9 cellular contexts compared by ENCODE assay signal in the genomic region with DNA sequence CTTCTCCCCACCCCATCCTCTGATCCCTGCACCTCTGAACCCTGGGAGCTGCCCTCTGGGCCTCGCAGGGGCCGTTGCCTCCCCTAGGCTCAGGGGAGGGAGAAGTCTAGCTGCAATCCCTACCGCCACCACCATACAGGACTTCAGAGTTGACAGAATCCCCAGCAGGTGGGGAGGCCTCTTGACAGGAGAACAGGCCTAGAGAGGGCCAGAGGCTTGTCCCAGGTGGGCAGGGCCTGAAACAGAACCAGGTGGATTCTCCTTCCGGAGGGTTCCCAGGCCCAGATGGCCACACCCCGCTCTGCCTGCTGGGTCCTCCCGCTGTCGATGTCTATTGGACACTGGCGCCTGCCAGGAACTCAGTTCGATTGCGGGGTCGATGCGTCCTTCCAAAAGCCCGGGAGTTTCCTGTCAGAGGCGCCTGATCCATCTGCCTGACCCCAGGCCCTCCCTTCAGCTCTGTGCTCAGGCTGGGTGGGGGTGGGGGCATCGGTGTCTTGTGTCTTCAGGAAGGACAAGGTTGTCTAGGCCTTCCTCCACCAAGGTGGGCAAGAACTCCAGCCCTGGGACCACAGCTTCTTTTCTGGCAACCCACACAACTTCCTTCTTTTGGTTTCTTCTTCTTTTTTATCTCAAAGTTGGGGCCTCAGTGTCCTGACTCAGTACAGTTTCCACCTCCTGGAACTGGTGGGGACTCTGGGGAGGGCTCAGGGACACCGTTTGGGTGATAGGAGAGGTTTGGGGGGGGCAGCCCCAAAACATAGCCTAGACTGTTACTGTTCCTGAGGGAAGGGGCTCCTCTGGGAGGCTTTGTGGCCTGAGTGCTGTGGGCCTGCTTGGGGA. TPM values are rescaled to one million over a fixed set of nuclear protein-coding genes. Genes with fewer than 3 reads are reported as not detected.
DNase-seq lines count a peak whose midpoint lies in the region; ATAC-seq and TF ChIP-seq lines count a peak whose summit lies in the region.
"Had no signal": no experiment of that assay in that cellular context is flagged by ENCODE, and none has a peak within 500 bp of the region (broad histone marks: within the 10 kb centered on the region; RNA-seq: fewer than 3 reads in every experiment).

No MANE protein-coding gene starts in this region.

- H3K9ac ChIP-seq in mucosa of stomach (ENCODE audit: low read length): peak overlapping the region; percentile 63

- DNase-seq in NCI-H1417 (lab: John Stamatoyannopoulos, UW) (peak; percentile 36 to 90 (median 37)), NCI-H1417 treated with DMSO at 0.1 percent for 48 hours (lab: John Stamatoyannopoulos, UW) (no peak), activated B cell treated with CpG ODN at 0.5 μM for 24 hours (peak; percentile 33), hypothalamus (lab: John Stamatoyannopoulos, UW) (no peak), foreskin fibroblast (no peak)

- H3K27me3 ChIP-seq in mucosa of stomach (ENCODE audit: control insufficient read depth, insufficient read depth, low read length): no peaks in the 10 kb centered on the region
- H3K27me3 ChIP-seq: SJSA1 had no signal

- no peaks in the 10 kb centered on the region for H3K27me3 Mint-ChIP-seq in IgD-negative memory B cell
- H3K27me3 Mint-ChIP-seq in activated B cell treated with CpG ODN at 0.5 μM for 24 hours: no peaks in the 10 kb centered on the region

- H3K9me3 Mint-ChIP-seq in IgD-negative memory B cell (no peaks in the 10 kb centered on the region), activated B cell treated with CpG ODN at 0.5 μM for 24 hours (no peaks in the 10 kb centered on the region)

- TF ChIP-seq CTCF in activated B cell treated with CpG ODN at 0.5 μM for 24 hours (IDR thresholded peaks at IDR 0.05) (no peak), foreskin fibroblast (IDR thresholded peaks at IDR 0.05; ENCODE audit: low read depth, low read length) (no peak)

- no peaks in the 10 kb centered on the region for H3K9me3 ChIP-seq in mucosa of stomach (ENCODE audit: control insufficient read depth, low read length)
- H3K9me3 ChIP-seq: SJSA1 had no signal

- ATAC-seq in activated B cell treated with CpG ODN at 0.5 μM for 24 hours (ENCODE audit: low read depth): peak; percentile 79
- ATAC-seq in HG03159 (IDR thresholded peaks at IDR 0.05; ENCODE audit: unreplicated experiment): no peak

- peaks cover 19 to 25% (median 22%) of the 10 kb centered on the region in 3 donors for H3K4me1 Mint-ChIP-seq in IgD-negative memory B cell
- H3K4me1 Mint-ChIP-seq in activated B cell treated with CpG ODN at 0.5 μM for 24 hours: peaks cover 39% of the 10 kb centered on the region

- peak overlapping the region; percentile 87 to 97 (median 94) for H3K27ac Mint-ChIP-seq in IgD-negative memory B cell
- peak overlapping the region; percentile 90 for H3K27ac Mint-ChIP-seq in activated B cell treated with CpG ODN at 0.5 μM for 24 hours

- peaks cover 86% of the 10 kb centered on the region for H3K4me1 ChIP-seq in mucosa of stomach (ENCODE audit: control insufficient read depth, insufficient read depth, low read length)

- H3K4me3 Mint-ChIP-seq in IgD-negative memory B cell (peak overlapping the region; percentile 25 to 88 (median 62)), activated B cell treated with CpG ODN at 0.5 μM for 24 hours (peak overlapping the region; percentile 50)

- H3K36me3 Mint-ChIP-seq in IgD-negative memory B cell (no peaks in the 10 kb centered on the region), activated B cell treated with CpG ODN at 0.5 μM for 24 hours (ENCODE audit: low read depth) (no peaks in the 10 kb centered on the region)

- CTCF ChIA-PET in activated B cell treated with CpG ODN at 0.5 μM for 24 hours (lab: Charles Lee): interaction anchor here (0.7 to 3.3 kb wide), 4 partner anchors 28 to 65 kb away, joined by 3 to 21 read pairs (median 4); no protein-coding TSS in a partner anchor

- intact Hi-C loops in activated B cell treated with CpG ODN at 0.5 μM for 24 hours (cut with micrococcal nuclease): no loop called here

- no peaks in the 10 kb centered on the region for H3K36me3 ChIP-seq in mucosa of stomach (ENCODE audit: control insufficient read depth, insufficient read depth, low read length)
- H3K36me3 ChIP-seq: SJSA1 had no signal

- no peak overlapping the region for H3K4me3 ChIP-seq in mucosa of stomach (ENCODE audit: low read length)
- H3K4me3 ChIP-seq in foreskin fibroblast (ENCODE audit: low read depth in 1 of 2, low read length in 2 of 2): no peak overlapping the region
- H3K4me3 ChIP-seq: SJSA1 had no signal

- POLR2A ChIA-PET in activated B cell treated with CpG ODN at 0.5 μM for 24 hours (lab: Charles Lee): interaction anchor here (0.6 to 3.3 kb wide), 13 partner anchors 25 to 389 kb away, joined by 3 to 28 read pairs (median 5); no protein-coding TSS in a partner anchor

RNA-seq across cellular contexts. Expression of a gene that starts 6.4 kb away (rescaled TPM):
- polyA plus RNA-seq in IgD-negative memory B cell: 33.4 TPM
- total RNA-seq in activated B cell treated with CpG ODN at 0.5 μM for 24 hours: 42.6 and 46.8 TPM in 2 replicates

RNA-seq across cellular contexts. Expression of a gene that starts 26.7 kb away (rescaled TPM):
- 32.1 TPM for polyA plus RNA-seq in IgD-negative memory B cell
- total RNA-seq in activated B cell treated with CpG ODN at 0.5 μM for 24 hours: 73.5 and 96.7 TPM in 2 replicates

RNA-seq across cellular contexts. Expression of a gene that starts 35.3 kb away (rescaled TPM):
- 20.7 TPM for polyA plus RNA-seq in IgD-negative memory B cell
- 113 and 139 TPM in 2 replicates for total RNA-seq in activated B cell treated with CpG ODN at 0.5 μM for 24 hours

Comparison
In these comparisons a context has a peak if more than half of its experiments do, and no peak if none do; other contexts are left out.
1. DNase-seq: peak in NCI-H1417 (3 of 3) and activated B cell treated with CpG ODN at 0.5 μM for 24 hours (single experiment); none in NCI-H1417 treated with DMSO at 0.1 percent for 48 hours (single experiment), hypothalamus (0 of 51) and foreskin fibroblast (0 of 2).